In the genomic region with DNA sequence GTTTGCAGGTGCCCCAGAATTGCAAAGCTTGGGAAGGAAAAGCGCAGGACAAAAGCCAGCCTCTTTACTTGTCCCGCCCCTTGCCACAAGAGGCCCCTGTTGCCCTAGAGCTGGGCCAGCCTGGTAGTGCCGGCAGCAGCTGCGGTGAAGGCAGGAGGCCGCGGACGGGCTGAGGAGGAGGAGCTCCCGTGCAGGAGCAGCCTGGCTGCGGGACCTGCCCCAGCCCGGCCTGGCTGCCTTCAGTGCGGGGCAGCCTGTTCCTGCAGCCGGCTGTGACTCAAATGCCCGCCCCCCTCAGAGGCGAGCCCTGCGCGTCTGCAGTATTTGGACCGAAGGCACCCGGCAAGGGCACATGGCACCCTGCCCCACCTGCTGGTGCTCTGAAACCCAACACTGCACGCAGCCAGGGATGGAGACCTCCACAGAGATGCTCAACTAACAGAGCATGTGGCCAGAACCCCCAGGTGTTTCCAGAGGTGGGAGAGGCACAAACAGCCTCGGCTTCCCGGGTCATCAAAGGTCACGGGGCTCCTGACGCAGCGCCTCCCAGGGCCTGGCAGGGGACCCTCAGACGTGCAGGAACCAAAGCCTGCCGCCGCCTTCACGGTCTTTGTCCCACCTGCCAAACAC, we compare ENCODE assay signal across 8 cellular contexts. TPM values are rescaled to one million over a fixed set of nuclear protein-coding genes. Genes with fewer than 3 reads are reported as not detected.
DNase-seq lines count a peak whose midpoint lies in the region; ATAC-seq and TF ChIP-seq lines count a peak whose summit lies in the region.

No MANE protein-coding gene starts in this region.

- H4K91ac ChIP-seq in neuronal stem cell (ENCODE audit: low read depth, low read length, poor library complexity) = no peak overlapping the region

- peaks cover 41% of the 10 kb centered on the region for H3K36me3 Mint-ChIP-seq in activated CD4-positive, alpha-beta T cell treated with anti-CD3 and anti-CD28 coated beads for 36 hours (ENCODE audit: low read depth)
- H3K36me3 Mint-ChIP-seq in HFFc6 (ENCODE audit: low read depth) = peaks cover 14% of the 10 kb centered on the region

- POLR2A ChIA-PET in activated CD4-positive, alpha-beta T cell treated with anti-CD3 and anti-CD28 coated beads for 36 hours (lab: Charles Lee) = interaction anchor here (0.6 kb wide), 1 partner anchor 69 kb away, joined by 3 read pairs; a partner anchor contains a TSS

- peak overlapping the region; percentile 91 for H3K14ac ChIP-seq in neuronal stem cell (ENCODE audit: low read length)

- peak overlapping the region; percentile 84 for H3K4ac ChIP-seq in neuronal stem cell (ENCODE audit: low read length)

- H3K4me3 ChIP-seq in foreskin fibroblast (ENCODE audit: low read depth in 1 of 2, low read length in 2 of 2) = no peak overlapping the region
- no peak overlapping the region for H3K4me3 ChIP-seq in neuronal stem cell (ENCODE audit: low read length in 2 of 2)

- H3K27ac ChIP-seq in neuronal stem cell (replicated peaks; ENCODE audit: low read length) = no peak overlapping the region

- peaks cover 31 to 90% of the 10 kb centered on the region in 2 donors for H3K36me3 ChIP-seq in neuronal stem cell (replicated peaks in 1 of 2; ENCODE audit: control insufficient read depth in 2 of 2, insufficient read depth in 2 of 2, low read length in 2 of 2)

- CTCF ChIA-PET in activated CD4-positive, alpha-beta T cell treated with anti-CD3 and anti-CD28 coated beads for 36 hours (lab: Charles Lee) = interaction anchor here (0.5 to 1.3 kb wide), 2 partner anchors 173 to 282 kb away, joined by 3 read pairs; no protein-coding TSS in a partner anchor

- no peaks in the 10 kb centered on the region for H3K9me3 ChIP-seq in neuronal stem cell (replicated peaks in 1 of 2; ENCODE audit: control insufficient read depth in 2 of 2, insufficient read depth in 1 of 2, low read depth in 1 of 2, low read length in 2 of 2)

- no peak overlapping the region for H3K23ac ChIP-seq in neuronal stem cell (ENCODE audit: low read depth, low read length, poor library complexity)

- DNase-seq in activated CD4-positive, alpha-beta T cell treated with anti-CD3 and anti-CD28 coated beads for 36 hours = peak; percentile 69
- DNase-seq in activated CD4-positive, alpha-beta T cell treated with anti-CD3 and anti-CD28 coated beads for 1 hour = no peak
- DNase-seq in HFFc6 = peak; percentile 71
- DNase-seq in NCI-H2029 treated with DMSO at 0.1 percent for 48 hours (lab: John Stamatoyannopoulos, UW) = peak; percentile 46
- peak; percentile 54 for DNase-seq in activated T-cell treated with anti-CD3 and anti-CD28 coated beads, Interleukin-2, amount 50 U/mL, for 1 hour
- peak; percentile 67 to 90 for DNase-seq in foreskin fibroblast
- DNase-seq in neuronal stem cell (ENCODE audit: low spot score) = peak; percentile 65

- no peak overlapping the region for H2BK5ac ChIP-seq in neuronal stem cell (ENCODE audit: low read length)

- H3K4me1 Mint-ChIP-seq in activated CD4-positive, alpha-beta T cell treated with anti-CD3 and anti-CD28 coated beads for 36 hours = peaks cover 3% of the 10 kb centered on the region
- H3K4me1 Mint-ChIP-seq in HFFc6 (ENCODE audit: low read depth) = peaks cover 5% of the 10 kb centered on the region; the same call in 1 of the 2 replicates

- peak; percentile 82 for ATAC-seq in activated CD4-positive, alpha-beta T cell treated with anti-CD3 and anti-CD28 coated beads for 36 hours
- ATAC-seq in HG02973 (IDR thresholded peaks at IDR 0.05; ENCODE audit: unreplicated experiment) = no peak

- no peak overlapping the region for H2BK15ac ChIP-seq in neuronal stem cell (ENCODE audit: low read length)

- H3K4me3 Mint-ChIP-seq in activated CD4-positive, alpha-beta T cell treated with anti-CD3 and anti-CD28 coated beads for 36 hours = no peak overlapping the region
- H3K4me3 Mint-ChIP-seq in HFFc6 = no peak overlapping the region

- peaks cover 0 to 2% (median 0%) of the 10 kb centered on the region in 3 experiments for H3K27me3 ChIP-seq in neuronal stem cell (ENCODE audit: control insufficient read depth in 3 of 3, insufficient read depth in 3 of 3, low read depth in 1 of 3, low read length in 3 of 3)

- no CpG with 5 or more reads among the region's 28 CpGs for WGBS in neuronal stem cell (ENCODE audit: extremely low coverage in 2 of 2, insufficient read length in 2 of 2, insufficient replicate concordance in 1 of 2), 2 donors

- no peaks in the 10 kb centered on the region for H3K9me3 Mint-ChIP-seq in activated CD4-positive, alpha-beta T cell treated with anti-CD3 and anti-CD28 coated beads for 36 hours (ENCODE audit: low read depth)
- H3K9me3 Mint-ChIP-seq in HFFc6 = no peaks in the 10 kb centered on the region

- no peak overlapping the region for H3K4me2 ChIP-seq in neuronal stem cell (ENCODE audit: insufficient read depth, low read length, poor library complexity, severe bottlenecking)

- H2BK120ac ChIP-seq in neuronal stem cell (ENCODE audit: low read depth, low read length) = no peak overlapping the region

- H4K8ac ChIP-seq in neuronal stem cell (ENCODE audit: low read depth, low read length) = no peak overlapping the region

- peak overlapping the region; percentile 4 for H2BK12ac ChIP-seq in neuronal stem cell (ENCODE audit: low read length)

- intact Hi-C loops in activated CD4-positive, alpha-beta T cell treated with anti-CD3 and anti-CD28 coated beads for 36 hours (cut with DNase I, micrococcal nuclease) = no loop called here

- peak overlapping the region; percentile 81 for H3K18ac ChIP-seq in neuronal stem cell (ENCODE audit: low read length)

- no peaks in the 10 kb centered on the region for H3K27me3 Mint-ChIP-seq in activated CD4-positive, alpha-beta T cell treated with anti-CD3 and anti-CD28 coated beads for 36 hours
- H3K27me3 Mint-ChIP-seq in HFFc6 (ENCODE audit: insufficient read depth) = peaks cover 1% of the 10 kb centered on the region; the same call in 1 of the 2 replicates

- H3K79me1 ChIP-seq in neuronal stem cell (ENCODE audit: low read depth, low read length) = peaks cover 3% of the 10 kb centered on the region

- H2AK5ac ChIP-seq in neuronal stem cell (ENCODE audit: low read depth, low read length) = peak overlapping the region; percentile 93

- TF ChIP-seq CTCF in HFFc6 (IDR thresholded peaks at IDR 0.05) = peak; percentile 56
- peak; percentile 33 for TF ChIP-seq CTCF in foreskin fibroblast (IDR thresholded peaks at IDR 0.05; ENCODE audit: low read depth, low read length)

- H3K9ac ChIP-seq in neuronal stem cell (ENCODE audit: low read depth, low read length, poor library complexity) = peak overlapping the region; percentile 63

- no peak overlapping the region for H2AFZ ChIP-seq in neuronal stem cell (ENCODE audit: low read length)

- peaks cover 0 to 23% of the 10 kb centered on the region in 2 donors for H3K4me1 ChIP-seq in neuronal stem cell (ENCODE audit: control insufficient read depth in 2 of 2, insufficient read depth in 1 of 2, low read depth in 1 of 2, low read length in 2 of 2)

- H3K27ac Mint-ChIP-seq in activated CD4-positive, alpha-beta T cell treated with anti-CD3 and anti-CD28 coated beads for 36 hours = no peak overlapping the region
- 0 out of 2 replicates have a peak overlapping the region, but pooled peaks have one; percentile 40 for H3K27ac Mint-ChIP-seq in HFFc6

RNA-seq across cellular contexts. Expression of a gene that starts 29.7 kb away (rescaled TPM):
- total RNA-seq in activated CD4-positive, alpha-beta T cell treated with anti-CD3 and anti-CD28 coated beads for 36 hours = 10 to 100 TPM; 19.6 to 23.3 TPM
- total RNA-seq in HFFc6 (2021; fragmentation: NEBNext Ultra II Directional; extraction: Animal tissue kit (Norgen Biotek cat#: 25700)) = 10 to 100 TPM; 20.3 to 27.4 (median 22.8) TPM
- polyA plus RNA-seq in neuronal stem cell (2013, experiment 1 of 2) = 18.7 TPM
- polyA plus RNA-seq in neuronal stem cell (2013, experiment 2 of 2) = 18.2 TPM
